Comparison of ENCODE assay signal across 10 cellular contexts in genomic region chr7:7773334-7774308, GRCh38. TPM values are rescaled to one million over a fixed set of nuclear protein-coding genes. Genes with fewer than 3 reads are reported as not detected.
A peak's percentile ranks its signal among the peaks of the same experiment; 100 is the strongest.
DNase-seq lines count a peak whose midpoint lies in the region; ATAC-seq, FAIRE-seq and TF ChIP-seq lines count a peak whose summit lies in the region.
"Had no signal": no experiment of that assay in that cellular context is flagged by ENCODE, and none has a peak within 500 bp of the region (broad histone marks: within the 10 kb centered on the region; RNA-seq: fewer than 3 reads in every experiment).

No MANE protein-coding gene starts in this region.

- WGBS in adrenal gland, 4 donors, result 69 to 89% (median 87%) methylated on average over 3 of the region's 3 CpGs

- no peaks in the 10 kb centered on the region for H3K27me3 Mint-ChIP-seq in stimulated activated memory B cell treated with anti-CD40 and anti-IgM and Interleukin-4, amounts not matched to agents 10 μg/mL and 1 μg/mL and 100 μg/mL, for 72 hours

- TF ChIP-seq POLR2A in H54 (IDR thresholded peaks at IDR 0.05; ENCODE audit: low read depth, low read length), result no peak
- no peak for TF ChIP-seq POLR2A in adrenal gland (IDR thresholded peaks at IDR 0.05)

- peak overlapping the region; percentile 57 for H3K27ac Mint-ChIP-seq in stimulated activated memory B cell treated with anti-CD40 and anti-IgM and Interleukin-4, amounts not matched to agents 10 μg/mL and 1 μg/mL and 100 μg/mL, for 72 hours

- DNase-seq in NCI-H1105 treated with DMSO at 0.1 percent for 48 hours (lab: John Stamatoyannopoulos, UW) (peak; percentile 51), NCI-H1105 (lab: John Stamatoyannopoulos, UW) (no peak), H54 (ENCODE audit: insufficient read length, low spot score) (no peak), GF-D8 (lab: John Stamatoyannopoulos, UW) (no peak), adrenal gland (no peak)
- DNase-seq in activated CD4-positive, alpha-beta T cell treated with anti-CD3 and anti-CD28 coated beads for 1 hour, result no peak
- DNase-seq: aorta; stimulated activated CD4-positive, alpha-beta T cell treated with anti-CD3 and anti-CD28 coated beads, Interleukin-2, amount 100 ng/mL, for 24 hours had no signal

- H3K9me3 ChIP-seq in adrenal gland (replicated peaks in 1 of 3), result no peaks in the 10 kb centered on the region

- H3K27ac ChIP-seq in adrenal gland, result no peak overlapping the region

- no peak for TF ChIP-seq CTCF in adrenal gland (IDR thresholded peaks at IDR 0.05)

- H3K4me3 Mint-ChIP-seq in stimulated activated memory B cell treated with anti-CD40 and anti-IgM and Interleukin-4, amounts not matched to agents 10 μg/mL and 1 μg/mL and 100 μg/mL, for 72 hours, result peak overlapping the region; percentile 24

- H3K4me1 ChIP-seq in adrenal gland (replicated peaks in 1 of 2), result no peaks in the 10 kb centered on the region

- no peaks in the 10 kb centered on the region for H3K27me3 ChIP-seq in adrenal gland

- H3K9me3 Mint-ChIP-seq in stimulated activated memory B cell treated with anti-CD40 and anti-IgM and Interleukin-4, amounts not matched to agents 10 μg/mL and 1 μg/mL and 100 μg/mL, for 72 hours, result peaks cover 2% of the 10 kb centered on the region

- peak; percentile 42 for ATAC-seq in HG03469 (IDR thresholded peaks at IDR 0.05; ENCODE audit: unreplicated experiment)
- peak; percentile 79 for ATAC-seq in stimulated activated memory B cell treated with anti-CD40 and anti-IgM and Interleukin-4, amounts not matched to agents 10 μg/mL and 1 μg/mL and 100 μg/mL, for 72 hours

- H3K36me3 Mint-ChIP-seq in stimulated activated memory B cell treated with anti-CD40 and anti-IgM and Interleukin-4, amounts not matched to agents 10 μg/mL and 1 μg/mL and 100 μg/mL, for 72 hours, result peaks cover 13% of the 10 kb centered on the region

- peak; percentile 45 for FAIRE-seq in H54 (lab: Jason Lieb, UNC)

- peaks cover 35% of the 10 kb centered on the region for H3K4me1 Mint-ChIP-seq in stimulated activated memory B cell treated with anti-CD40 and anti-IgM and Interleukin-4, amounts not matched to agents 10 μg/mL and 1 μg/mL and 100 μg/mL, for 72 hours

- intact Hi-C loops in adrenal gland (cut with DNase I), result no loop called here

- no peak overlapping the region for H3K4me3 ChIP-seq in adrenal gland

- H3K36me3 ChIP-seq in adrenal gland (replicated peaks in 1 of 2), result no peaks in the 10 kb centered on the region

RNA-seq across cellular contexts. Expression of gene RPA3, which starts 55.2 kb away (rescaled TPM):
- total RNA-seq in adrenal gland, result 10 to 100 TPM; 15.3 to 49.4 (median 32.7) TPM
- polyA plus RNA-seq in adrenal gland, result 10 to 100 TPM; 19.6 to 31.4 (median 27.6) TPM
